Comparison of ENCODE assay signal across 8 cellular contexts in the genomic region with DNA sequence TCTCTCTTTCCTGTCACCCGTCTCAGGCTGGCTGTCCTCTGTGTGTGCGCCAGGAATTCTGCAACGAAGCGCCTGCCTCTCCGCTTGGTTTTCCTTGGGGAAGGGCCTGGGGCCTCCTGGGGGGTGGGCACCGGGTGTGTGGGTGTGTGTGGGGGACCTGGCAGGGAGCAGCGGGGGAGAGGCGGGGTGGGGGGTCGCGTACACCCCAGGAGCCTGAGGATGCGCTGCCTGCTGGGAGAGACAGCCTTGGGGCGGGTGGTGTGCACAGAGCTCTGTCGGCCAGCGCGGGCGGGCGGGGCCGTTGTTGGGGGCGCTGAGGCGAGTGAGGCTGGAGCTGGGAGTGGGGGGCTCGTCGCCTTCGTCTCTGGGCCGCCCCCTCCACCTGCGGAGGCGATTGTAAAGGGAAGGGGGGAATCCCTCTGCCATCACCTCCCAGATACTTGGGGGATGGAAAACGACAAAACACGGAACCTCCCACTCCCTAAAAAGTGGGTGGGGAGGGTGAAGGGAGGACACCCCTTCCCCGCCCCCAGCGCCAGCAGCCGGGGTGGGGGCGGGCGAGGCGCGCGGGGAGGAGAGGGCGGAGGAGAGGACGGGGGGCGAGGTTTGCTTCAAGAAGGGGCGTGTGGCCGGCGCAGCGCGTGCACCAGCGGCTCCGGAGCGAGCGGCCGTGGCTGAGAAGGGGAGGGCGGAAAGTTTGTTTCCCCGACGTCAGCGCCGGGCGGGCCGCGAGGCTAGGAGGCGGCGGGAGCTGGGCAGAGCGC. TPM values are rescaled to one million over a fixed set of nuclear protein-coding genes. Genes with fewer than 3 reads are reported as not detected.
DNase-seq lines count a peak whose midpoint lies in the region; ATAC-seq, FAIRE-seq and TF ChIP-seq lines count a peak whose summit lies in the region.

A gene (plus strand): TSS at position 640 of the 764 bp plus-strand sequence. CDS start 221 bp downstream, outside the sequence.

- no peaks in the 10 kb centered on the region for H3F3A ChIP-seq in MM.1S (ENCODE audit: insufficient read depth, low read length)

- H3K79me2 ChIP-seq in MM.1S (ENCODE audit: low read length): no peaks in the 10 kb centered on the region

- in situ Hi-C loops in astrocyte of the cerebellum (cut with HindIII; ENCODE audit: low sequenced_read_pairs): no loop called here

- H4K20me1 ChIP-seq in MM.1S (ENCODE audit: insufficient read depth, low read length): no peaks in the 10 kb centered on the region

- H3K9me3 ChIP-seq in MM.1S (replicated peaks; ENCODE audit: insufficient read depth, low read length) (no peaks in the 10 kb centered on the region), kidney (ENCODE audit: control insufficient read depth in 1 of 2, low read length in 2 of 2) (no peaks in the 10 kb centered on the region)

- peak within 1 kb of the TSS; percentile 84 for H3K4me3 Mint-ChIP-seq in stimulated activated naive B cell treated with anti-CD40 and anti-IgM and Interleukin-4, amounts not matched to agents 10 μg/mL and 1 μg/mL and 100 μg/mL, for 72 hours

- no peaks in the 10 kb centered on the region for H3K36me3 ChIP-seq in MM.1S (replicated peaks; ENCODE audit: insufficient read depth, low read length)
- H3K36me3 ChIP-seq in kidney (ENCODE audit: control insufficient read depth in 1 of 2, insufficient read depth in 2 of 2, low read length in 2 of 2): no peaks in the 10 kb centered on the region

- ATAC-seq in stimulated activated naive B cell treated with anti-CD40 and anti-IgM and Interleukin-4, amounts not matched to agents 10 μg/mL and 1 μg/mL and 100 μg/mL, for 72 hours (replicated peaks): peak; percentile 76 to 78
- no peak for ATAC-seq in GM18511 (IDR thresholded peaks at IDR 0.05; ENCODE audit: unreplicated experiment)

- peak within 1 kb of the TSS; percentile 55 for H3K4me2 ChIP-seq in MM.1S (ENCODE audit: low read depth, low read length)

- H3K9ac ChIP-seq in MM.1S (ENCODE audit: low read length) (no peak within 1 kb of the TSS), kidney (ENCODE audit: low read length in 2 of 2) (no peak within 1 kb of the TSS)

- H3K4me1 ChIP-seq in MM.1S (ENCODE audit: low read length) (no peaks in the 10 kb centered on the region), kidney (ENCODE audit: control insufficient read depth in 1 of 2, insufficient read depth in 1 of 2, low read depth in 1 of 2, low read length in 2 of 2) (no peaks in the 10 kb centered on the region)

- peak within 1 kb of the TSS; percentile 58; the same call in 1 of the 2 replicates for H2AFZ ChIP-seq in MM.1S (ENCODE audit: low read length)

- no peaks in the 10 kb centered on the region for H3K36me3 Mint-ChIP-seq in stimulated activated naive B cell treated with anti-CD40 and anti-IgM and Interleukin-4, amounts not matched to agents 10 μg/mL and 1 μg/mL and 100 μg/mL, for 72 hours

- peak within 1 kb of the TSS; percentile 40 for H3K4me3 ChIP-seq in MM.1S (ENCODE audit: low read length)
- peak within 1 kb of the TSS; percentile 32 for H3K4me3 ChIP-seq in astrocyte of the cerebellum (ENCODE audit: low read depth, low read length)
- H3K4me3 ChIP-seq in kidney (ENCODE audit: low read length in 2 of 2): peak within 1 kb of the TSS; percentile 24 to 29

- TF ChIP-seq CTCF in MM.1S (IDR thresholded peaks at IDR 0.05; ENCODE audit: low read length) (no peak), astrocyte of the cerebellum (IDR thresholded peaks at IDR 0.05; ENCODE audit: low read depth, low read length, missing control alignments) (no peak), kidney (IDR thresholded peaks at IDR 0.05; ENCODE audit: borderline replicate concordance, extremely low read depth, insufficient read depth) (no peak)

- peak; percentile 90 for DNase-seq in AG08396 (ENCODE audit: low spot score)
- DNase-seq in MM.1S: no peak
- no peak for DNase-seq in astrocyte of the cerebellum (ENCODE audit: low read depth)
- no peak for DNase-seq in kidney
- DNase-seq in stimulated activated naive B cell treated with anti-CD40 and anti-IgM and Interleukin-4, amounts not matched to agents 10 μg/mL and 1 μg/mL and 100 μg/mL, for 72 hours: no peak
- no peak for DNase-seq in T-helper 9 cell
- DNase-seq in NOMO-1 (lab: John Stamatoyannopoulos, UW; ENCODE audit: unreplicated experiment in 2 of 2): no peak

- H3K4me1 Mint-ChIP-seq in stimulated activated naive B cell treated with anti-CD40 and anti-IgM and Interleukin-4, amounts not matched to agents 10 μg/mL and 1 μg/mL and 100 μg/mL, for 72 hours: peaks cover 5 to 8% of the 10 kb centered on the region in 2 donors

- FAIRE-seq in kidney (lab: Jason Lieb, UNC): no peak

- peaks cover 60% of the 10 kb centered on the region for H3K27me3 ChIP-seq in MM.1S (replicated peaks; ENCODE audit: insufficient read depth, low read length)

- no peaks in the 10 kb centered on the region for H3K9me2 ChIP-seq in MM.1S (replicated peaks; ENCODE audit: insufficient read depth, low read length)

- H3K27ac ChIP-seq in MM.1S (ENCODE audit: low read length) (no peak within 1 kb of the TSS), kidney (ENCODE audit: low read depth in 2 of 2, low read length in 2 of 2) (no peak within 1 kb of the TSS)

- intact Hi-C loops in kidney (cut with DNase I): no loop called here

- H3K27ac Mint-ChIP-seq in stimulated activated naive B cell treated with anti-CD40 and anti-IgM and Interleukin-4, amounts not matched to agents 10 μg/mL and 1 μg/mL and 100 μg/mL, for 72 hours: peak within 1 kb of the TSS; percentile 51

- H3K27me3 Mint-ChIP-seq in stimulated activated naive B cell treated with anti-CD40 and anti-IgM and Interleukin-4, amounts not matched to agents 10 μg/mL and 1 μg/mL and 100 μg/mL, for 72 hours: peaks cover 27 to 61% of the 10 kb centered on the region in 2 donors

- H3K9me3 Mint-ChIP-seq in stimulated activated naive B cell treated with anti-CD40 and anti-IgM and Interleukin-4, amounts not matched to agents 10 μg/mL and 1 μg/mL and 100 μg/mL, for 72 hours: no peaks in the 10 kb centered on the region

RNA-seq across cellular contexts. Expression of the gene that starts here (rescaled TPM):
- total RNA-seq in kidney: 1.8 TPM
- polyA plus RNA-seq in kidney (ENCODE audit: insufficient read depth, low read depth, low replicate concordance): 2.3 TPM
